Comparison of ENCODE assay signal across 8 cellular contexts in genomic region chr6:109187399-109188114, GRCh38.
DNase-seq lines count a peak whose midpoint lies in the region; ATAC-seq and TF ChIP-seq lines count a peak whose summit lies in the region.

No MANE protein-coding gene starts in this region.

- peaks cover 0 to 22% (median 8%) of the 10 kb centered on the region in 9 donors for H3K9me3 Mint-ChIP-seq in naive thymus-derived CD8-positive, alpha-beta T cell
- peaks cover 11 to 12% of the 10 kb centered on the region in 2 donors for H3K9me3 Mint-ChIP-seq in stimulated activated naive B cell treated with anti-CD40 and anti-IgM and Interleukin-4, amounts not matched to agents 10 μg/mL and 1 μg/mL and 100 μg/mL, for 72 hours

- no peak overlapping the region for H3K4me3 ChIP-seq in epithelial cell of esophagus (ENCODE audit: low read length)

- POLR2A ChIA-PET in naive thymus-derived CD8-positive, alpha-beta T cell (lab: Charles Lee) = interaction anchor here (0.7 to 2.9 kb wide), 4 partner anchors 189 to 254 kb away, joined by 3 to 32 read pairs (median 4); partner anchors contain the start of genes CD164 and SMPD2

- peaks cover 0 to 15% (median 13%) of the 10 kb centered on the region in 3 donors for H3K36me3 Mint-ChIP-seq in naive thymus-derived CD8-positive, alpha-beta T cell
- H3K36me3 Mint-ChIP-seq in stimulated activated naive B cell treated with anti-CD40 and anti-IgM and Interleukin-4, amounts not matched to agents 10 μg/mL and 1 μg/mL and 100 μg/mL, for 72 hours = peaks cover 5 to 18% of the 10 kb centered on the region in 2 donors

- peak overlapping the region in 1 of 10 donors; percentile 34 for H3K27ac Mint-ChIP-seq in naive thymus-derived CD8-positive, alpha-beta T cell
- no peak overlapping the region for H3K27ac Mint-ChIP-seq in stimulated activated naive B cell treated with anti-CD40 and anti-IgM and Interleukin-4, amounts not matched to agents 10 μg/mL and 1 μg/mL and 100 μg/mL, for 72 hours

- no peak overlapping the region for H3K4me3 Mint-ChIP-seq in naive thymus-derived CD8-positive, alpha-beta T cell
- H3K4me3 Mint-ChIP-seq in stimulated activated naive B cell treated with anti-CD40 and anti-IgM and Interleukin-4, amounts not matched to agents 10 μg/mL and 1 μg/mL and 100 μg/mL, for 72 hours = no peak overlapping the region

- DNase-seq in AG09319 (ENCODE audit: extremely low read depth, low read depth) = no peak
- DNase-seq in NCI-H69 (lab: John Stamatoyannopoulos, UW) = peak; percentile 90
- peak; percentile 75 for DNase-seq in activated CD8-positive, alpha-beta memory T cell treated with anti-CD3 and anti-CD28 coated beads for 24 hours
- DNase-seq in epithelial cell of esophagus (ENCODE audit: low read depth) = peak; percentile 68
- DNase-seq in naive thymus-derived CD8-positive, alpha-beta T cell = peak; percentile 33 to 80 (median 60)
- peak; percentile 27 for DNase-seq in stimulated activated naive B cell treated with anti-CD40 and anti-IgM and Interleukin-4, amounts not matched to agents 10 μg/mL and 1 μg/mL and 100 μg/mL, for 72 hours

- ATAC-seq in GM21825 (IDR thresholded peaks at IDR 0.05; ENCODE audit: unreplicated experiment) (peak; percentile 72), HG03520 (IDR thresholded peaks at IDR 0.05; ENCODE audit: unreplicated experiment) (no peak)
- peak; percentile 83 to 84 for ATAC-seq in naive thymus-derived CD8-positive, alpha-beta T cell
- ATAC-seq in stimulated activated naive B cell treated with anti-CD40 and anti-IgM and Interleukin-4, amounts not matched to agents 10 μg/mL and 1 μg/mL and 100 μg/mL, for 72 hours (replicated peaks) = peak; percentile 67 to 70

- TF ChIP-seq CTCF in AG09319 (IDR thresholded peaks at IDR 0.05; ENCODE audit: low read depth, low read length) = peak; percentile 99
- peak; percentile 99 for TF ChIP-seq CTCF in epithelial cell of esophagus (IDR thresholded peaks at IDR 0.05; ENCODE audit: insufficient read depth, low read depth, low read length, missing control alignments)

- H3K27me3 Mint-ChIP-seq in naive thymus-derived CD8-positive, alpha-beta T cell = peaks cover 3 to 16% (median 7%) of the 10 kb centered on the region in 5 donors
- peaks cover 0 to 4% of the 10 kb centered on the region in 2 donors for H3K27me3 Mint-ChIP-seq in stimulated activated naive B cell treated with anti-CD40 and anti-IgM and Interleukin-4, amounts not matched to agents 10 μg/mL and 1 μg/mL and 100 μg/mL, for 72 hours

- H3K4me1 Mint-ChIP-seq in naive thymus-derived CD8-positive, alpha-beta T cell = peaks cover 0 to 22% (median 0%) of the 10 kb centered on the region in 4 donors
- peaks cover 6 to 17% of the 10 kb centered on the region in 2 donors for H3K4me1 Mint-ChIP-seq in stimulated activated naive B cell treated with anti-CD40 and anti-IgM and Interleukin-4, amounts not matched to agents 10 μg/mL and 1 μg/mL and 100 μg/mL, for 72 hours
